ENCODE assay signal across 9 cellular contexts in genomic region chr4:6916069-6916586, GRCh38. TPM values are rescaled to one million over a fixed set of nuclear protein-coding genes. Genes with fewer than 3 reads are reported as not detected.
A peak's percentile ranks its signal among the peaks of the same experiment; 100 is the strongest.
DNase-seq lines count a peak whose midpoint lies in the region; ATAC-seq and TF ChIP-seq lines count a peak whose summit lies in the region.
"Had no signal": no experiment of that assay in that cellular context is flagged by ENCODE, and none has a peak within 500 bp of the region (broad histone marks: within the 10 kb centered on the region; RNA-seq: fewer than 3 reads in every experiment).

No MANE protein-coding gene starts in this region.

- no peak for TF ChIP-seq POLR2A in stomach (IDR thresholded peaks at IDR 0.05)

- H3K36me3 ChIP-seq in stomach: no peaks in the 10 kb centered on the region

- ATAC-seq in activated B cell treated with CpG ODN at 0.5 μM for 24 hours (ENCODE audit: low read depth) (no peak), left colon (peak; percentile 18), HG02938 (IDR thresholded peaks at IDR 0.05; ENCODE audit: unreplicated experiment) (no peak), foreskin keratinocyte (no peak), HG02973 (IDR thresholded peaks at IDR 0.05; ENCODE audit: unreplicated experiment) (no peak)

- H3K9me3 ChIP-seq in stomach: no peaks in the 10 kb centered on the region

- no peak overlapping the region for H3K4me3 ChIP-seq in stomach

- WGBS in stomach, 5 donors: 78 to 88% (median 82%) methylated on average over 12 of the region's 12 CpGs

- H3K4me1 Mint-ChIP-seq in activated B cell treated with CpG ODN at 0.5 μM for 24 hours: peaks cover 56% of the 10 kb centered on the region

- H3K27ac Mint-ChIP-seq in activated B cell treated with CpG ODN at 0.5 μM for 24 hours: peak overlapping the region; percentile 76

- intact Hi-C loops in activated B cell treated with CpG ODN at 0.5 μM for 24 hours (cut with micrococcal nuclease): loop anchor here (2.0 kb wide), 2 partner anchors 49 to 71 kb away; no protein-coding TSS in a partner anchor
- intact Hi-C loops in left colon (cut with DNase I, micrococcal nuclease): no loop called here
- intact Hi-C loops in stomach (cut with DNase I; ENCODE audit: low total_unique reads): no loop called here

- TF ChIP-seq CTCF in activated B cell treated with CpG ODN at 0.5 μM for 24 hours (IDR thresholded peaks at IDR 0.05): no peak
- TF ChIP-seq CTCF in stomach (IDR thresholded peaks at IDR 0.05): no peak
- no peak for TF ChIP-seq CTCF in foreskin keratinocyte (conservative IDR thresholded peaks at IDR 0.05)

- H3K27ac ChIP-seq in stomach (peak overlapping the region; percentile 79 to 99 (median 87)), foreskin keratinocyte (no peak overlapping the region)

- no peaks in the 10 kb centered on the region for H3K27me3 ChIP-seq in stomach
- H3K27me3 ChIP-seq in foreskin keratinocyte: no peaks in the 10 kb centered on the region

- peaks cover 54 to 98% (median 85%) of the 10 kb centered on the region in 4 donors for H3K4me1 ChIP-seq in stomach
- no peaks in the 10 kb centered on the region for H3K4me1 ChIP-seq in foreskin keratinocyte

- H3K9me3 Mint-ChIP-seq in activated B cell treated with CpG ODN at 0.5 μM for 24 hours: no peaks in the 10 kb centered on the region

- TF ChIP-seq EP300 in stomach (IDR thresholded peaks at IDR 0.05): no peak

- H3K27me3 Mint-ChIP-seq in activated B cell treated with CpG ODN at 0.5 μM for 24 hours: no peaks in the 10 kb centered on the region

- CTCF ChIA-PET in activated B cell treated with CpG ODN at 0.5 μM for 24 hours (lab: Charles Lee): no interaction called here

- peak; percentile 41 for DNase-seq in activated effector memory CD4-positive, alpha-beta T cell treated with anti-CD3 and anti-CD28 coated beads, Interleukin-2, amount 50 U/mL, for 16 hours
- DNase-seq in activated effector memory CD4-positive, alpha-beta T cell treated with Interleukin-2 at 50 U/mL for 16 hours: no peak
- DNase-seq in activated B cell treated with CpG ODN at 0.5 μM for 24 hours (no peak), left colon (peak in 1 of 2 donors; percentile 50), stomach (no peak), foreskin keratinocyte (no peak)
- DNase-seq: NCI-H526 treated with DMSO at 0.1 percent for 48 hours had no signal

- H3K36me3 Mint-ChIP-seq in activated B cell treated with CpG ODN at 0.5 μM for 24 hours (ENCODE audit: low read depth): no peaks in the 10 kb centered on the region

- POLR2A ChIA-PET in activated B cell treated with CpG ODN at 0.5 μM for 24 hours (lab: Charles Lee): interaction anchor here (0.7 to 1.7 kb wide), 5 partner anchors 47 to 207 kb away, joined by 4 to 9 read pairs (median 5); partner anchors contain the start of genes GRPEL1 and MRFAP1L1

- no peak overlapping the region for H3K4me3 Mint-ChIP-seq in activated B cell treated with CpG ODN at 0.5 μM for 24 hours

RNA-seq across cellular contexts. Expression of gene TBC1D14, which starts 6.5 kb away (rescaled TPM):
- total RNA-seq in activated B cell treated with CpG ODN at 0.5 μM for 24 hours: 35.1 and 35.2 TPM in 2 replicates
- 10 to 100 TPM; 53.1 to 56.6 TPM for total RNA-seq in left colon
- total RNA-seq in stomach: 10 to 100 TPM; 33.5 to 72.4 (median 40.8) TPM
- 10 to 100 TPM; 19.5 to 42.5 (median 40.0) TPM for polyA plus RNA-seq in stomach
- total RNA-seq in foreskin keratinocyte: 53.6 and 62.2 TPM in 2 replicates
- 23.7 and 23.9 TPM in 2 replicates for polyA plus RNA-seq in foreskin keratinocyte
